In genomic region chr22:20238567-20239062, GRCh38 we compare ENCODE assay signal across 8 cellular contexts. TPM values are rescaled to one million over a fixed set of nuclear protein-coding genes. Genes with fewer than 3 reads are reported as not detected.
DNase-seq lines count a peak whose midpoint lies in the region; ATAC-seq and TF ChIP-seq lines count a peak whose summit lies in the region.

No MANE protein-coding gene starts in this region.

- no peaks in the 10 kb centered on the region for H3K9me3 ChIP-seq in skeletal muscle tissue (ENCODE audit: control insufficient read depth in 3 of 3, low read length in 3 of 3)

- peak; percentile 60 for ATAC-seq in GM21381 (IDR thresholded peaks at IDR 0.05; ENCODE audit: unreplicated experiment)
- peak; percentile 23 for ATAC-seq in foreskin keratinocyte
- ATAC-seq in HG03025 (IDR thresholded peaks at IDR 0.05; ENCODE audit: low FRiP score, unreplicated experiment), result no peak

- no peaks in the 10 kb centered on the region for H3K27me3 ChIP-seq in foreskin keratinocyte
- H3K27me3 ChIP-seq in skeletal muscle tissue (ENCODE audit: control insufficient read depth in 3 of 3, insufficient read depth in 3 of 3, low read length in 3 of 3), result peaks cover 5 to 11% (median 6%) of the 10 kb centered on the region in 3 donors

- TF ChIP-seq CTCF in foreskin keratinocyte (conservative IDR thresholded peaks at IDR 0.05), result peak; percentile 63

- H3K4me3 ChIP-seq in skeletal muscle tissue (ENCODE audit: low read length in 3 of 3), result no peak overlapping the region

- H3K4me1 ChIP-seq in foreskin keratinocyte, result peaks cover 12% of the 10 kb centered on the region
- peaks cover 18 to 45% (median 35%) of the 10 kb centered on the region in 3 donors for H3K4me1 ChIP-seq in skeletal muscle tissue (ENCODE audit: control insufficient read depth in 3 of 3, insufficient read depth in 3 of 3, low read length in 3 of 3)

- H3K36me3 ChIP-seq in skeletal muscle tissue (ENCODE audit: control insufficient read depth in 3 of 3, insufficient read depth in 3 of 3, low read length in 3 of 3), result no peaks in the 10 kb centered on the region

- DNase-seq in COLO668 (lab: John Stamatoyannopoulos, UW; ENCODE audit: unreplicated experiment) (peak; percentile 78), NCI-H524 treated with DMSO at 0.1 percent for 48 hours (lab: John Stamatoyannopoulos, UW) (peak; percentile 65), foreskin keratinocyte (no peak), NCI-H1048 (lab: John Stamatoyannopoulos, UW) (no peak)
- peak; percentile 60 for DNase-seq in activated T-cell treated with anti-CD3 and anti-CD28 coated beads, Interleukin-2, amount 50 U/mL, for 1 hour

- H3K27ac ChIP-seq in foreskin keratinocyte (no peak overlapping the region), skeletal muscle tissue (ENCODE audit: low read depth, low read length) (peak overlapping the region; percentile 60)

- H3K9ac ChIP-seq in skeletal muscle tissue (ENCODE audit: low read depth in 1 of 3, low read length in 3 of 3), result peak overlapping the region in 2 of 3 donors; percentile 32 to 60

RNA-seq across cellular contexts. Expression of gene RTN4R, which starts 29.5 kb away (rescaled TPM):
- total RNA-seq in foreskin keratinocyte, result 19.1 and 19.3 TPM in 2 replicates
- 23.3 and 26.6 TPM in 2 replicates for polyA plus RNA-seq in foreskin keratinocyte
- 2.6 TPM for total RNA-seq in skeletal muscle tissue

Comparison
In these comparisons a context has a peak if more than half of its experiments do, and no peak if none do; other contexts are left out.
1. DNase-seq: peak in COLO668 (single experiment), NCI-H524 treated with DMSO at 0.1 percent for 48 hours (single experiment) and activated T-cell treated with anti-CD3 and anti-CD28 coated beads, Interleukin-2, amount 50 U/mL, for 1 hour (single experiment); none in foreskin keratinocyte (0 of 2) and NCI-H1048 (single experiment).